11 cellular contexts compared by ENCODE assay signal in the genomic region with DNA sequence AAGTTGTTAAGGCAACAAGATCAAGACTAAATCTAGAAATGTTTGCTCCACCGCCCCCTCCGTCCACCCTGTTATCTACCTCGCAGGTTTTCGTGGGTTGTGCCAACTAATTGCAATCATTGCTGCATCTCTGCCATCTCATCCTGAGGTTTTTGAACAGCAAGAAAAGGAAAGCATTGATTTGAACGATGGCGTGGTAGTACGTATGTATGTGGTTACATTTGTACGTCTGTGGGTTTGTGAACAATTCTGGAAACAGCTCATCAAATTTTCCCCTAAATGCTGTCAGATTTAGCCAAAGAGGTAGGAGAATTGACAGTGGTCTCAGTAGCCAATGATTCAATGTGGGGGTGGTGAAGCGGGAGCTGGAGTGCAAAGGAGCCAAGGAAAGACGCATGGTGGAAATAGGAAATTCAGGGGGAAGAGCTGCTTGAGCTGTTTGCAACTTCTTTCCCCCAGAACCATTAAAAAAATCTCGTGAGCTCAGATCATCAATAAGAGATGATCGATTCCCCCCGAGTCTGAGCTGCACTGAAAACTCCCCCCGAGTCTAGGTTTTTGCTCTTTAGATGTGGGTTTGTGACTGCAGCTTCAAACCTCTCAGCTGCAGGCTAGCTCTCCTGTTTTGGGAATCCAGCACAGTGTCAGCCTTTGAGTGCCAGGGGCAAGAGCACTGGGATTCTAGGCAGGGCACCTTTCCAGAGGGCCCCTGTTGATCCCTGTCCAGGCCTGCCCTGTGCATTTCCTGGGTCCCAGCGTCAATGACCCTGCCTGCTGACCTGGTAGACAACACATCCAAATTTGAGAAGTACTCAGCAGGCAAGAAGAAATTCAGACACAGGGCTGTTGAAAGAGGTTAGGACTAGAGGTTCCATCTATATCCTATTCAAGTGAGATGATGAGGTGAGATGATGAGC.
A peak's percentile ranks its signal among the peaks of the same experiment; 100 is the strongest.
DNase-seq lines count a peak whose midpoint lies in the region; ATAC-seq, FAIRE-seq and TF ChIP-seq lines count a peak whose summit lies in the region.
"Had no signal": no experiment of that assay in that cellular context is flagged by ENCODE, and none has a peak within 500 bp of the region (broad histone marks: within the 10 kb centered on the region; RNA-seq: fewer than 3 reads in every experiment).

No MANE protein-coding gene starts in this region.

- BruUV-seq in HepG2 (replicated peaks; lab: Mats Ljungman, UMichigan): no TSS peak

- ATAC-seq in GM18505 (IDR thresholded peaks at IDR 0.05; ENCODE audit: unreplicated experiment) (peak; percentile 70), HG02884 (IDR thresholded peaks at IDR 0.05; ENCODE audit: unreplicated experiment) (peak; percentile 88), HepG2 (no peak)

- H3K4me1 ChIP-seq in HepG2 (ENCODE audit: insufficient read depth, low read length) (no peaks in the 10 kb centered on the region), left ventricle myocardium inferior (peaks cover 4% of the 10 kb centered on the region)

- POLR2A ChIA-PET in HepG2 (lab: Yijun Ruan, JAX): no interaction called here

- TF ChIP-seq POLR2A in GM18505 (IDR thresholded peaks at IDR 0.05; ENCODE audit: borderline replicate concordance, extremely low read depth, insufficient read depth, insufficient read length): no peak
- no peak for TF ChIP-seq POLR2A in HepG2 (IDR thresholded peaks at IDR 0.05; ENCODE audit: insufficient read depth in 1 of 2, low read depth in 2 of 2, low read length in 2 of 2)

- H3K27ac ChIP-seq in HepG2 (ENCODE audit: extremely low read length, insufficient read depth, low read length) (no peak overlapping the region), left ventricle myocardium inferior (replicated peaks) (no peak overlapping the region)
- H3K27ac ChIP-seq: GM23248 had no signal

- H3K36me3 ChIP-seq in HepG2 (replicated peaks in 1 of 2; ENCODE audit: control insufficient read depth in 1 of 2, insufficient read depth in 2 of 2, low read length in 2 of 2) (no peaks in the 10 kb centered on the region), left ventricle myocardium inferior (no peaks in the 10 kb centered on the region)

- TF ChIP-seq EP300 in HepG2 (IDR thresholded peaks at IDR 0.05; ENCODE audit: low read depth in 2 of 2, low read length in 2 of 2) (no peak), HepG2 (CRISPR knock-in tag; IDR thresholded peaks at IDR 0.05; ENCODE audit: borderline replicate concordance) (no peak)

- WGBS in HepG2 (ENCODE audit: low lambda C conversion rate): 37% methylated on average over 15 of the region's 15 CpGs

- peaks cover 0 to 37% of the 10 kb centered on the region in 2 experiments; a peak in 4 of 5 replicates for H3K27me3 ChIP-seq in HepG2 (ENCODE audit: control insufficient read depth in 1 of 2, insufficient read depth in 2 of 2, low read length in 2 of 2)
- H3K27me3 ChIP-seq in left ventricle myocardium inferior (ENCODE audit: low read depth): peaks cover 47% of the 10 kb centered on the region

- CTCF ChIA-PET in HepG2 (lab: Yijun Ruan, JAX; ENCODE audit: low intra/inter-chr PET ratio, low total read pairs): no interaction called here

- H3K4me2 ChIP-seq in HepG2 (ENCODE audit: low read depth, low read length): no peak overlapping the region

- TF ChIP-seq CTCF in HepG2 (CRISPR knock-in tag; IDR thresholded peaks at IDR 0.05) (no peak), left ventricle myocardium inferior (IDR thresholded peaks at IDR 0.05; ENCODE audit: borderline replicate concordance) (no peak)

- H3K9me3 ChIP-seq in HepG2 (ENCODE audit: low read length): no peaks in the 10 kb centered on the region
- H3K9me3 ChIP-seq in left ventricle myocardium inferior (replicated peaks): no peaks in the 10 kb centered on the region

- peak; percentile 30 for DNase-seq in activated T-cell treated with anti-CD3 and anti-CD28 coated beads for 4 hours
- DNase-seq in stimulated activated CD4-positive, alpha-beta T cell treated with anti-CD3 and anti-CD28 coated beads, Interleukin-2, amount 100 ng/mL, for 48 hours: peak; percentile 46 to 47
- no peak for DNase-seq in NOMO-1 (lab: John Stamatoyannopoulos, UW; ENCODE audit: unreplicated experiment in 2 of 2)
- DNase-seq in HepG2 (ENCODE audit: low spot score): no peak
- no peak for DNase-seq in mucosa of gallbladder (ENCODE audit: low spot score)
- DNase-seq in left ventricle myocardium inferior: no peak
- DNase-seq: GM23248 had no signal

- H4K20me1 ChIP-seq in HepG2 (ENCODE audit: insufficient read depth, low read length): no peaks in the 10 kb centered on the region

- no peaks in the 10 kb centered on the region for H3K79me2 ChIP-seq in HepG2 (ENCODE audit: insufficient read depth, low read length)

- in situ Hi-C loops in HepG2 (cut with HindIII; ENCODE audit: extremely low pct_ligation_motif_present, low pct_unique_long_range_greater_than_20kb): no loop called here

- no peak overlapping the region for H2AFZ ChIP-seq in HepG2 (ENCODE audit: low read length)
- H2AFZ ChIP-seq: GM23248 had no signal

- intact Hi-C loops in HepG2 (cut with micrococcal nuclease; ENCODE audit: unreplicated experiment): no loop called here
- intact Hi-C loops in left ventricle myocardium inferior (cut with micrococcal nuclease): no loop called here

- no peak for FAIRE-seq in HepG2 (lab: Jason Lieb, UNC)
- FAIRE-seq: endometrium, keratinocyte had no signal

- H3K9ac ChIP-seq in HepG2 (ENCODE audit: insufficient read depth, low read depth, low read length): no peak overlapping the region
- H3K9ac ChIP-seq: GM23248 had no signal

- H3K4me3 ChIP-seq in HepG2 (replicated peaks in 1 of 3; ENCODE audit: insufficient read depth in 1 of 3, low read depth in 2 of 3, low read length in 3 of 3) (no peak overlapping the region), left ventricle myocardium inferior (no peak overlapping the region)
- H3K4me3 ChIP-seq: GM23248 had no signal

- no peak for TF ChIP-seq RAD21 in HepG2 (CRISPR knock-in tag; IDR thresholded peaks at IDR 0.05)

TF ChIP-seq in HepG2, 621 proteins besides CTCF, POLR2A, EP300 and RAD21:
- TF ChIP-seq, protein P1, sequence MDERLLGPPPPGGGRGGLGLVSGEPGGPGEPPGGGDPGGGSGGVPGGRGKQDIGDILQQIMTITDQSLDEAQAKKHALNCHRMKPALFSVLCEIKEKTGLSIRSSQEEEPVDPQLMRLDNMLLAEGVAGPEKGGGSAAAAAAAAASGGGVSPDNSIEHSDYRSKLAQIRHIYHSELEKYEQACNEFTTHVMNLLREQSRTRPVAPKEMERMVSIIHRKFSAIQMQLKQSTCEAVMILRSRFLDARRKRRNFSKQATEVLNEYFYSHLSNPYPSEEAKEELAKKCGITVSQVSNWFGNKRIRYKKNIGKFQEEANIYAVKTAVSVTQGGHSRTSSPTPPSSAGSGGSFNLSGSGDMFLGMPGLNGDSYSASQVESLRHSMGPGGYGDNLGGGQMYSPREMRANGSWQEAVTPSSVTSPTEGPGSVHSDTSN (CRISPR knock-in tag; IDR thresholded peaks at IDR 0.05): no peak
- TF ChIP-seq ZNF569 (CRISPR knock-in tag; IDR thresholded peaks at IDR 0.05; ENCODE audit: borderline replicate concordance): no peak
- TF ChIP-seq CBX1 (IDR thresholded peaks at IDR 0.05; ENCODE audit: low read depth): no peak
- no peak for TF ChIP-seq MIXL1 (CRISPR knock-in tag; IDR thresholded peaks at IDR 0.05)
- no peak for TF ChIP-seq KDM1A (CRISPR knock-in tag; IDR thresholded peaks at IDR 0.05)
- TF ChIP-seq, protein P2, sequence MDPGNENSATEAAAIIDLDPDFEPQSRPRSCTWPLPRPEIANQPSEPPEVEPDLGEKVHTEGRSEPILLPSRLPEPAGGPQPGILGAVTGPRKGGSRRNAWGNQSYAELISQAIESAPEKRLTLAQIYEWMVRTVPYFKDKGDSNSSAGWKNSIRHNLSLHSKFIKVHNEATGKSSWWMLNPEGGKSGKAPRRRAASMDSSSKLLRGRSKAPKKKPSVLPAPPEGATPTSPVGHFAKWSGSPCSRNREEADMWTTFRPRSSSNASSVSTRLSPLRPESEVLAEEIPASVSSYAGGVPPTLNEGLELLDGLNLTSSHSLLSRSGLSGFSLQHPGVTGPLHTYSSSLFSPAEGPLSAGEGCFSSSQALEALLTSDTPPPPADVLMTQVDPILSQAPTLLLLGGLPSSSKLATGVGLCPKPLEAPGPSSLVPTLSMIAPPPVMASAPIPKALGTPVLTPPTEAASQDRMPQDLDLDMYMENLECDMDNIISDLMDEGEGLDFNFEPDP (CRISPR knock-in tag; conservative IDR thresholded peaks at IDR 0.05): no peak
- TF ChIP-seq ARHGAP35 (CRISPR knock-in tag; IDR thresholded peaks at IDR 0.05; ENCODE audit: borderline replicate concordance): no peak
- TF ChIP-seq SOX13 (IDR thresholded peaks at IDR 0.05): no peak
- TF ChIP-seq SOX13 (CRISPR knock-in tag; conservative IDR thresholded peaks at IDR 0.05 in 1 of 2, IDR thresholded peaks at IDR 0.05 in 1 of 2): no peak
- no peak for TF ChIP-seq TFDP1 (CRISPR knock-in tag; IDR thresholded peaks at IDR 0.05; ENCODE audit: borderline replicate concordance)
- TF ChIP-seq ZNF564 (CRISPR knock-in tag; IDR thresholded peaks at IDR 0.05): no peak
- no peak for TF ChIP-seq BRD4 (CRISPR knock-in tag; IDR thresholded peaks at IDR 0.05)
TF ChIP-seq in HepG2: peak in this region for 0.

Comparison
In these comparisons a context has a peak if more than half of its experiments do, and no peak if none do; other contexts are left out.
1. DNase-seq: peak in activated T-cell treated with anti-CD3 and anti-CD28 coated beads for 4 hours (single experiment) and stimulated activated CD4-positive, alpha-beta T cell treated with anti-CD3 and anti-CD28 coated beads, Interleukin-2, amount 100 ng/mL, for 48 hours (2 of 2); none in NOMO-1 (0 of 2), HepG2 (single experiment), mucosa of gallbladder (single experiment) and left ventricle myocardium inferior (single experiment).